In genomic region chr3:49377483-49377882, GRCh38 we compare ENCODE assay signal across 8 cellular contexts. TPM values are rescaled to one million over a fixed set of nuclear protein-coding genes. Genes with fewer than 3 reads are reported as not detected.
A peak's percentile ranks its signal among the peaks of the same experiment; 100 is the strongest.
DNase-seq lines count a peak whose midpoint lies in the region; ATAC-seq and TF ChIP-seq lines count a peak whose summit lies in the region.

No MANE protein-coding gene starts in this region.

- H3K36me3 ChIP-seq in HCT116 (ENCODE audit: control insufficient read depth in 1 of 2, insufficient read depth in 2 of 2, low read length in 2 of 2) = peaks cover 13 to 26% of the 10 kb centered on the region in 2 experiments; a peak in 3 of 4 replicates

- H2AFZ ChIP-seq in HCT116 (ENCODE audit: low read depth, low read length, poor library complexity, severe bottlenecking) = no peak overlapping the region

- H3K79me2 ChIP-seq in HCT116 (ENCODE audit: insufficient read depth, low read length) = peaks cover 100% of the 10 kb centered on the region

- H3K9me3 ChIP-seq in HCT116 (ENCODE audit: control insufficient read depth in 1 of 2, insufficient read depth in 1 of 2, low read depth in 1 of 2, low read length in 2 of 2) = no peaks in the 10 kb centered on the region

- TF ChIP-seq RAD21 in HCT116 (IDR thresholded peaks at IDR 0.05; ENCODE audit: low read depth) = no peak

- no peak for DNase-seq in HCT116 (ENCODE audit: low read depth, low spot score)
- DNase-seq in activated CD4-positive, alpha-beta T cell treated with anti-CD3 and anti-CD28 coated beads for 4 hours = peak; percentile 56 to 60
- DNase-seq in effector memory CD8-positive, alpha-beta T cell = peak in 1 of 3 experiments; percentile 10
- peak; percentile 25 to 48 (median 38) for DNase-seq in stimulated activated CD4-positive, alpha-beta T cell treated with anti-CD3 and anti-CD28 coated beads, TNF-alpha, amount 100 ng/mL, for 48 hours (ENCODE audit: low read depth in 3 of 3)
- DNase-seq in NCI-H526 (lab: John Stamatoyannopoulos, UW) = no peak
- no peak for DNase-seq in OCI-M2 (lab: John Stamatoyannopoulos, UW; ENCODE audit: unreplicated experiment)
- DNase-seq in D341Med (ENCODE audit: low spot score) = no peak

- H3K9me2 ChIP-seq in HCT116 (ENCODE audit: insufficient read depth) = no peaks in the 10 kb centered on the region

- H3K4me2 ChIP-seq in HCT116 (ENCODE audit: low read length) = no peak overlapping the region

- H3K27me3 Mint-ChIP-seq in effector memory CD8-positive, alpha-beta T cell = no peaks in the 10 kb centered on the region

- no peak for TF ChIP-seq POLR2A in HCT116 (IDR thresholded peaks at IDR 0.05; ENCODE audit: borderline replicate concordance, extremely low read depth, insufficient read depth, insufficient read length)

- 0 out of 2 replicates have a peak overlapping the region, but pooled peaks have one; percentile 26 for H3K27ac ChIP-seq in HCT116 (ENCODE audit: low read depth, low read length)

- H3K4me1 ChIP-seq in HCT116 (ENCODE audit: control insufficient read depth in 1 of 2, insufficient read depth in 2 of 2, low read length in 2 of 2) = peaks cover 28 to 34% of the 10 kb centered on the region in 2 experiments

- intact Hi-C loops in HCT116 (cut with micrococcal nuclease) = no loop called here

- peaks cover 46% of the 10 kb centered on the region for H3K36me3 Mint-ChIP-seq in effector memory CD8-positive, alpha-beta T cell (ENCODE audit: insufficient read depth)

- POLR2A ChIA-PET in HCT116 (lab: Charles Lee) = no interaction called here

- RAD21 ChIA-PET in HCT116 (lab: Charles Lee; ENCODE audit: low non-redundant PET in 1 of 2, low total read pairs in 2 of 2, uncharacterized antibody in 2 of 2, unreplicated experiment in 2 of 2) = no interaction called here

- peak; percentile 44; the same call in 1 of the 2 replicates for ATAC-seq in HCT116
- ATAC-seq in effector memory CD8-positive, alpha-beta T cell (replicated peaks) = peak; percentile 72
- no peak for ATAC-seq in GM21717 (IDR thresholded peaks at IDR 0.05; ENCODE audit: unreplicated experiment)

- no TSS peak for BruUV-seq in HCT116 (replicated peaks; lab: Mats Ljungman, UMichigan)

- H3K4me3 ChIP-seq in HCT116 (replicated peaks in 1 of 2; ENCODE audit: low read depth in 1 of 2, low read length in 2 of 2) = no peak overlapping the region

- peaks cover 29 to 47% of the 10 kb centered on the region in 2 donors for H3K4me1 Mint-ChIP-seq in effector memory CD8-positive, alpha-beta T cell (ENCODE audit: low read depth in 2 of 2)

- H3K27ac Mint-ChIP-seq in effector memory CD8-positive, alpha-beta T cell = peak overlapping the region in 1 of 2 donors; percentile 87

- no peaks in the 10 kb centered on the region for H3K9me3 Mint-ChIP-seq in effector memory CD8-positive, alpha-beta T cell

- H3K27me3 ChIP-seq in HCT116 (ENCODE audit: insufficient read depth, low read length) = no peaks in the 10 kb centered on the region

- peaks cover 12% of the 10 kb centered on the region; the same call in 1 of the 2 replicates for H4K20me1 ChIP-seq in HCT116 (ENCODE audit: insufficient read depth)

- TF ChIP-seq CTCF in HCT116 (IDR thresholded peaks at IDR 0.05 in 2 of 3, conservative IDR thresholded peaks at IDR 0.05 in 1 of 3; ENCODE audit: borderline replicate concordance in 1 of 3, insufficient read depth in 1 of 3, low read depth in 2 of 3, low read length in 2 of 3) = no peak

- no peak overlapping the region for H3K9ac ChIP-seq in HCT116 (ENCODE audit: low read length)

- CTCF ChIA-PET in HCT116 (lab: Charles Lee) = no interaction called here

- peak overlapping the region in 1 of 2 donors; percentile 20 for H3K4me3 Mint-ChIP-seq in effector memory CD8-positive, alpha-beta T cell

TF ChIP-seq in HCT116, 20 proteins besides CTCF, POLR2A, EP300 and RAD21:
- TF ChIP-seq CEBPB (IDR thresholded peaks at IDR 0.05; ENCODE audit: low read depth) = peak; percentile 84
- no peak for TF ChIP-seq MAX (IDR thresholded peaks at IDR 0.05)
- peak; percentile 74 for TF ChIP-seq ATF3 (IDR thresholded peaks at IDR 0.05)
- TF ChIP-seq SRF (IDR thresholded peaks at IDR 0.05; ENCODE audit: low read depth) = no peak
TF ChIP-seq in HCT116: peak in this region for 2.

RNA-seq across cellular contexts. Expression of gene GPX1, which starts 19.3 kb away (rescaled TPM):
- 330 TPM for total RNA-seq in HCT116 (2021; ENCODE audit: unreplicated experiment)
- 429 and 439 TPM in 2 replicates for polyA plus RNA-seq in HCT116 (2012)

RNA-seq across cellular contexts. Expression of gene RHOA, which starts 34.3 kb away (rescaled TPM):
- 497 TPM for total RNA-seq in HCT116 (2021; ENCODE audit: unreplicated experiment)
- 389 and 390 TPM in 2 replicates for polyA plus RNA-seq in HCT116 (2012)

RNA-seq across cellular contexts. Expression of gene TCTA, which starts 34.7 kb away (rescaled TPM):
- total RNA-seq in HCT116 (2021; ENCODE audit: unreplicated experiment) = 11.9 TPM
- 8.0 and 11.1 TPM in 2 replicates for polyA plus RNA-seq in HCT116 (2012)

RNA-seq across cellular contexts. Expression of gene USP4, which starts 37.6 kb away (rescaled TPM):
- 31.7 TPM for total RNA-seq in HCT116 (2021; ENCODE audit: unreplicated experiment)
- polyA plus RNA-seq in HCT116 (2012) = 21.9 and 22.6 TPM in 2 replicates

RNA-seq across cellular contexts. Expression of gene AMT, which starts 44.8 kb away (rescaled TPM):
- total RNA-seq in HCT116 (2021; ENCODE audit: unreplicated experiment) = 4.8 TPM
- 7.7 and 8.2 TPM in 2 replicates for polyA plus RNA-seq in HCT116 (2012)

Comparison
In these comparisons a context has a peak if more than half of its experiments do, and no peak if none do; other contexts are left out.
1. DNase-seq: peak in activated CD4-positive, alpha-beta T cell treated with anti-CD3 and anti-CD28 coated beads for 4 hours (2 of 2) and stimulated activated CD4-positive, alpha-beta T cell treated with anti-CD3 and anti-CD28 coated beads, TNF-alpha, amount 100 ng/mL, for 48 hours (3 of 3); none in HCT116 (single experiment), NCI-H526 (0 of 2), OCI-M2 (single experiment) and D341Med (single experiment).